Comparison of ENCODE assay signal across 19 cellular contexts in the genomic region with DNA sequence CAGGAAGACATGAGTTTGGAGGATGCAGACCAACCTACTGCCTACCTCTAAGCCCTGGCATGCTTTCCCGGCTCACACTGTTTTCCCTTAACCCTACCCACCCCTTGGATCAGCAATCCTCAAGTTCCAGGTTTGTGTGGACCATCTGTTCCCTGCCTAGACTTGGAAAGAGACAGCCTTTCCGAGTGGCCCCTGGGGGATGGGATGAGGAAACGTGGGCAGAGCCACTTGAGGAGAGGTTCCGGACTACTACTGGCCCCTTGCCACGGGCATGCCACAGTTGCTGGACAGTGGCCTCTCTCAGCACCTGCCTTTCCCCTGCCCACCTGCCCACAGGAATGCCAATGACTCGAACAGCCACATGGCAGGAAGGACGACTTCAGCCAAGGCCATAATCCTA.
DNase-seq lines count a peak whose midpoint lies in the region; ATAC-seq, FAIRE-seq and TF ChIP-seq lines count a peak whose summit lies in the region.
"Had no signal": no experiment of that assay in that cellular context is flagged by ENCODE, and none has a peak within 500 bp of the region (broad histone marks: within the 10 kb centered on the region; RNA-seq: fewer than 3 reads in every experiment).

No MANE protein-coding gene starts in this region.

- H3K4me3 ChIP-seq in bronchial epithelial cell (ENCODE audit: low read depth, low read length) (no peak overlapping the region), prostate gland (no peak overlapping the region)
- H3K4me3 ChIP-seq: BLaER1 treated with 17β-estradiol and CSF1 and Interleukin-3, amounts not matched to agents 10 nM and 100 nM; GM23248 had no signal

- intact Hi-C loops in prostate gland (cut with DNase I) (no loop called here), left colon (cut with DNase I, micrococcal nuclease) (no loop called here)

- no peak for TF ChIP-seq CTCF in bronchial epithelial cell (IDR thresholded peaks at IDR 0.05; ENCODE audit: insufficient read depth, low read length, severe bottlenecking)
- TF ChIP-seq CTCF in prostate gland (IDR thresholded peaks at IDR 0.05) = no peak

- ATAC-seq in left colon (no peak), GM19455 (IDR thresholded peaks at IDR 0.05; ENCODE audit: unreplicated experiment) (no peak)
- ATAC-seq: HCT116 had no signal

- in situ Hi-C loops in G401 (cut with HindIII; ENCODE audit: low sequenced_read_pairs) = no loop called here

- peak overlapping the region; percentile 49 to 65 for H3K27ac ChIP-seq in prostate gland
- H3K27ac ChIP-seq: BLaER1 treated with 17β-estradiol and CSF1 and Interleukin-3, amounts not matched to agents 10 nM and 100 nM; GM23248; HL-60 had no signal

- peak; percentile 47 for FAIRE-seq in bronchial epithelial cell (lab: Jason Lieb, UNC)
- FAIRE-seq: GM12892, GM19239, H54 had no signal

- 80% methylated on average over 6 of the region's 7 CpGs for WGBS in prostate gland

- H3K36me3 ChIP-seq in bronchial epithelial cell (ENCODE audit: control insufficient read depth, insufficient read depth, low read length) = no peaks in the 10 kb centered on the region
- no peaks in the 10 kb centered on the region for H3K36me3 ChIP-seq in prostate gland
- H3K36me3 ChIP-seq: BLaER1 treated with 17β-estradiol and CSF1 and Interleukin-3, amounts not matched to agents 10 nM and 100 nM had no signal

- TF ChIP-seq POLR2A in prostate gland (IDR thresholded peaks at IDR 0.05) = no peak

- H3K27me3 ChIP-seq in bronchial epithelial cell (ENCODE audit: control insufficient read depth, insufficient read depth, low read length) (no peaks in the 10 kb centered on the region), prostate gland (replicated peaks; ENCODE audit: insufficient read depth) (no peaks in the 10 kb centered on the region)
- H3K27me3 ChIP-seq: BLaER1 treated with 17β-estradiol and CSF1 and Interleukin-3, amounts not matched to agents 10 nM and 100 nM had no signal

- DNase-seq in NCI-H524 (lab: John Stamatoyannopoulos, UW) (peak; percentile 81 to 91), NCI-H524 treated with DMSO at 0.1 percent for 48 hours (lab: John Stamatoyannopoulos, UW) (no peak), G401 (ENCODE audit: low spot score) (peak; percentile 95), bronchial epithelial cell (ENCODE audit: low read depth) (no peak), prostate gland (ENCODE audit: low spot score) (no peak), left colon (no peak)
- DNase-seq: ACHN; CD4-positive, CD25-positive, alpha-beta regulatory T cell; DMS79; EL; GDM1; GM23248 had no signal

- no peaks in the 10 kb centered on the region for H3K9me3 ChIP-seq in prostate gland
- H3K9me3 ChIP-seq: BLaER1 treated with 17β-estradiol and CSF1 and Interleukin-3, amounts not matched to agents 10 nM and 100 nM had no signal

- H3K4me1 ChIP-seq in prostate gland (replicated peaks) = no peaks in the 10 kb centered on the region

Comparison
In these comparisons a context has a peak if more than half of its experiments do, and no peak if none do; other contexts are left out.
1. DNase-seq: peak in NCI-H524 (2 of 2) and G401 (single experiment); none in NCI-H524 treated with DMSO at 0.1 percent for 48 hours (single experiment), bronchial epithelial cell (single experiment), prostate gland (single experiment) and left colon (0 of 2).